In genomic region chr6:28725274-28725809, GRCh38 we compare ENCODE assay signal across 17 cellular contexts.
DNase-seq lines count a peak whose midpoint lies in the region; ATAC-seq and TF ChIP-seq lines count a peak whose summit lies in the region.
"Had no signal": no experiment of that assay in that cellular context is flagged by ENCODE, and none has a peak within 500 bp of the region (broad histone marks: within the 10 kb centered on the region; RNA-seq: fewer than 3 reads in every experiment).

No MANE protein-coding gene starts in this region.

- no peaks in the 10 kb centered on the region for H3K27me3 ChIP-seq in H9 (ENCODE audit: insufficient read depth, low read length)
- H3K27me3 ChIP-seq in HUES6 (ENCODE audit: control insufficient read depth, insufficient read depth, low read length) = no peaks in the 10 kb centered on the region; the same call in 1 of the 2 replicates
- no peaks in the 10 kb centered on the region for H3K27me3 ChIP-seq in PC-3 (ENCODE audit: low read length)
- peaks cover 19% of the 10 kb centered on the region for H3K27me3 ChIP-seq in iPS-18a (ENCODE audit: control insufficient read depth, insufficient read depth, low read length)
- peaks cover 84% of the 10 kb centered on the region for H3K27me3 ChIP-seq in transverse colon
- H3K27me3 ChIP-seq in suprapubic skin = peaks cover 32% of the 10 kb centered on the region

- no peak overlapping the region for H2BK5ac ChIP-seq in H9 (ENCODE audit: insufficient read length, low read length)

- no peaks in the 10 kb centered on the region; a peak in 2 of 5 replicates for H3K9me3 Mint-ChIP-seq in H9

- no peak overlapping the region for H4K5ac ChIP-seq in H9 (ENCODE audit: insufficient read length, low read depth, low read length)

- H3K4me1 ChIP-seq in H9 (ENCODE audit: insufficient read depth, low read length) = no peaks in the 10 kb centered on the region
- H3K4me1 ChIP-seq in HUES6 (ENCODE audit: control insufficient read depth, insufficient read depth, low read length) = no peaks in the 10 kb centered on the region
- H3K4me1 ChIP-seq in PC-3 (ENCODE audit: insufficient read depth, low read length) = no peaks in the 10 kb centered on the region
- H3K4me1 ChIP-seq in iPS-18a (ENCODE audit: control insufficient read depth, low read depth, low read length) = no peaks in the 10 kb centered on the region
- H3K4me1 ChIP-seq in transverse colon = peaks cover 0 to 8% (median 0%) of the 10 kb centered on the region in 4 donors
- H3K4me1 ChIP-seq in suprapubic skin = peaks cover 8% of the 10 kb centered on the region

- no peak overlapping the region for H2BK20ac ChIP-seq in H9 (ENCODE audit: low read depth, low read length, poor library complexity, severe bottlenecking)

- H3K4me2 ChIP-seq in H9 (ENCODE audit: insufficient read depth, insufficient read length, low read length) = peak overlapping the region; percentile 42
- H3K4me2 ChIP-seq in PC-3 (ENCODE audit: low read length) = peak overlapping the region; percentile 32

- H2AFZ ChIP-seq in H9 (ENCODE audit: low read length) = no peak overlapping the region
- H2AFZ ChIP-seq in PC-3 (ENCODE audit: low read length) = no peak overlapping the region

- in situ Hi-C loops in transverse colon (cut with MboI; ENCODE audit: low pct_ligation_motif_present in 1 of 4, low pct_unique_long_range_greater_than_20kb in 1 of 4, low sequenced_read_pairs in 3 of 4) = no loop called here

- H3K9ac ChIP-seq in H9 (ENCODE audit: extremely low read depth, insufficient read length, low read length) = no peak overlapping the region
- H3K9ac ChIP-seq in HUES6 (ENCODE audit: low read length) = no peak overlapping the region
- no peak overlapping the region for H3K9ac ChIP-seq in PC-3 (ENCODE audit: low read length)
- H3K9ac ChIP-seq in iPS-18a (ENCODE audit: low read length) = no peak overlapping the region

- H3K27ac ChIP-seq in H9 (ENCODE audit: insufficient read length, low read depth, low read length) (no peak overlapping the region), HUES6 (ENCODE audit: low read depth, low read length) (no peak overlapping the region), PC-3 (ENCODE audit: low read length) (no peak overlapping the region), iPS-18a (ENCODE audit: low read length) (no peak overlapping the region), transverse colon (no peak overlapping the region), suprapubic skin (no peak overlapping the region)

- no peaks in the 10 kb centered on the region for H3K79me2 ChIP-seq in H9 (ENCODE audit: insufficient read depth, low read length)
- H3K79me2 ChIP-seq in PC-3 (ENCODE audit: low read length) = no peaks in the 10 kb centered on the region

- H3K9me3 ChIP-seq in H9 (ENCODE audit: control insufficient read depth, low read depth, low read length) = no peaks in the 10 kb centered on the region
- H3K9me3 ChIP-seq in HUES6 (ENCODE audit: control insufficient read depth, insufficient read depth, low read depth, low read length) = no peaks in the 10 kb centered on the region
- H3K9me3 ChIP-seq in PC-3 (ENCODE audit: low read length) = no peaks in the 10 kb centered on the region
- no peaks in the 10 kb centered on the region for H3K9me3 ChIP-seq in iPS-18a (ENCODE audit: control insufficient read depth, low read depth, low read length)
- no peaks in the 10 kb centered on the region for H3K9me3 ChIP-seq in transverse colon
- H3K9me3 ChIP-seq in suprapubic skin = no peaks in the 10 kb centered on the region
- H3K9me3 ChIP-seq: Caco-2 had no signal

- H3K23me2 ChIP-seq in H9 (ENCODE audit: insufficient read length, low read depth, low read length, poor library complexity, severe bottlenecking) = peaks cover 6% of the 10 kb centered on the region

- H3K36me3 Mint-ChIP-seq in H9 (ENCODE audit: insufficient read depth in 1 of 3, low read depth in 3 of 3) = no peaks in the 10 kb centered on the region

- H2BK15ac ChIP-seq in H9 (ENCODE audit: low read depth, low read length) = no peak overlapping the region

- H3F3A ChIP-seq in PC-3 (ENCODE audit: low read length, unreplicated experiment) = no peaks in the 10 kb centered on the region

- H3K23ac ChIP-seq in H9 (ENCODE audit: insufficient read length, low read depth, low read length) = no peak overlapping the region

- H3T11ph ChIP-seq in H9 (ENCODE audit: low read length) = no peak overlapping the region

- H2BK12ac ChIP-seq in H9 (ENCODE audit: insufficient read length, low read depth, low read length) = no peak overlapping the region

- no peak overlapping the region for H3K4ac ChIP-seq in H9 (ENCODE audit: low read depth, low read length)

- H4K8ac ChIP-seq in H9 (replicated peaks; ENCODE audit: insufficient read length, low read depth, low read length) = no peak overlapping the region

- H3K14ac ChIP-seq in H9 (ENCODE audit: insufficient read depth, low read length) = no peak overlapping the region

- ATAC-seq in PC-3 = no peak
- ATAC-seq: SK-N-SH treated with all-trans-retinoic acid at 6 μM for 48 hours had no signal

- H4K91ac ChIP-seq in H9 (ENCODE audit: insufficient read length, low read depth, low read length) = no peak overlapping the region

- POLR2A ChIA-PET in PC-3 (lab: Charles Lee; ENCODE audit: unreplicated experiment) = no interaction called here

- H3K79me1 ChIP-seq in H9 (ENCODE audit: insufficient read depth, low read depth, low read length, poor library complexity, severe bottlenecking) = no peaks in the 10 kb centered on the region

- no peak for DNase-seq in H9
- no peak for DNase-seq in PC-3
- DNase-seq in NK-92 treated with Interleukin-12 subunit alpha and Interleukin-12 subunit beta, amount 100 ng/mL, for 24 hours (lab: John Stamatoyannopoulos, UW) = no peak
- no peak for DNase-seq in transverse colon
- DNase-seq in suprapubic skin (ENCODE audit: low spot score in 2 of 2) = no peak
- DNase-seq: Caco-2; CD4-positive, alpha-beta memory T cell; DMS79 treated with DMSO at 0.1 percent for 48 hours; KBM-7; NCI-H1105; NCI-H146; NCI-H2029; NCI-H510A treated with DMSO at 0.1 percent for 48 hours; SIG-M5 had no signal

- H3K4me3 Mint-ChIP-seq in H9 = peak overlapping the region; percentile 4 to 35; a peak in 3 of 5 replicates
- H3K4me3 Mint-ChIP-seq: CD4-positive, alpha-beta memory T cell had no signal

- CTCF ChIA-PET in PC-3 (lab: Charles Lee) = no interaction called here

- no peak overlapping the region for H3K56ac ChIP-seq in H9 (ENCODE audit: insufficient read length, low read depth, low read length)

- peaks cover 35% of the 10 kb centered on the region for H3K27me3 Mint-ChIP-seq in H9 (ENCODE audit: low read depth)

- no peaks in the 10 kb centered on the region for H3K9me2 ChIP-seq in PC-3 (replicated peaks; ENCODE audit: low read length)

- H4K20me1 ChIP-seq in H9 (ENCODE audit: control insufficient read depth, insufficient read depth, insufficient read length) = no peaks in the 10 kb centered on the region
- H4K20me1 ChIP-seq in PC-3 (ENCODE audit: low read length) = no peaks in the 10 kb centered on the region

- H3K36me3 ChIP-seq in HUES6 (ENCODE audit: control insufficient read depth, insufficient read depth, low read length) (no peaks in the 10 kb centered on the region), PC-3 (ENCODE audit: low read depth, low read length) (no peaks in the 10 kb centered on the region), iPS-18a (ENCODE audit: control insufficient read depth, low read depth, low read length) (no peaks in the 10 kb centered on the region), transverse colon (no peaks in the 10 kb centered on the region), suprapubic skin (no peaks in the 10 kb centered on the region)

- H2BK120ac ChIP-seq in H9 (ENCODE audit: low read depth, low read length, poor library complexity, severe bottlenecking) = no peak overlapping the region

- intact Hi-C loops in PC-3 (cut with micrococcal nuclease) = no loop called here
- intact Hi-C loops in transverse colon (cut with DNase I; ENCODE audit: low total_unique reads) = loop anchor here (2.0 kb wide), 1 partner anchor 33 kb away; no protein-coding TSS in a partner anchor

- H3K4me3 ChIP-seq in HUES6 (ENCODE audit: low read depth, low read length) (peak overlapping the region; percentile 20; the same call in 1 of the 2 replicates), PC-3 (ENCODE audit: low read length) (0 out of 2 replicates have a peak overlapping the region, but pooled peaks have one; percentile 9), iPS-18a (ENCODE audit: low read length) (peak overlapping the region; percentile 14), transverse colon (no peak overlapping the region), suprapubic skin (no peak overlapping the region)

- no CpG with 5 or more reads among the region's 2 CpGs for WGBS in H9 (ENCODE audit: extremely low coverage, insufficient read length, low lambda C conversion rate)
- 50 to 63% methylated on average over 2 of the region's 2 CpGs for WGBS in transverse colon (ENCODE audit: low coverage in 1 of 2), 2 donors
- 62% methylated on average over 2 of the region's 2 CpGs for WGBS in suprapubic skin

- TF ChIP-seq POLR2A in transverse colon (IDR thresholded peaks at IDR 0.05) (no peak), suprapubic skin (IDR thresholded peaks at IDR 0.05) (no peak)

- TF ChIP-seq EP300 in transverse colon (IDR thresholded peaks at IDR 0.05; ENCODE audit: low read depth) = no peak
- TF ChIP-seq EP300 in suprapubic skin (IDR thresholded peaks at IDR 0.05) = no peak

- H2AK5ac ChIP-seq in H9 (ENCODE audit: insufficient read length, low read length) = no peak overlapping the region

- no peak overlapping the region for H3K27ac Mint-ChIP-seq in H9
- H3K27ac Mint-ChIP-seq: CD4-positive, alpha-beta memory T cell had no signal

- TF ChIP-seq CTCF in H9 (conservative IDR thresholded peaks at IDR 0.05) (no peak), PC-3 (conservative IDR thresholded peaks at IDR 0.05; ENCODE audit: low read depth, low read length) (no peak), transverse colon (IDR thresholded peaks at IDR 0.05) (no peak), suprapubic skin (IDR thresholded peaks at IDR 0.05) (no peak)

- BruUV-seq in PC-3 (replicated peaks; lab: Mats Ljungman, UMichigan) = no TSS peak

- peaks cover 4 to 18% of the 10 kb centered on the region in 2 experiments; a peak in 3 of 4 replicates for H3K4me1 Mint-ChIP-seq in H9

- H3K18ac ChIP-seq in H9 (ENCODE audit: insufficient read length, low read depth, low read length) = no peak overlapping the region

Comparison
In these comparisons a context has a peak if more than half of its experiments do, and no peak if none do; other contexts are left out.
1. H3K4me3 ChIP-seq: peak in HUES6 (single experiment), PC-3 (single experiment) and iPS-18a (single experiment); none in transverse colon (0 of 4) and suprapubic skin (single experiment).